In genomic region chr3:37163262-37164020, GRCh38 we compare ENCODE assay signal across 8 cellular contexts. TPM values are rescaled to one million over a fixed set of nuclear protein-coding genes. Genes with fewer than 3 reads are reported as not detected.
DNase-seq lines count a peak whose midpoint lies in the region; ATAC-seq and TF ChIP-seq lines count a peak whose summit lies in the region.

No MANE protein-coding gene starts in this region.

- no peaks in the 10 kb centered on the region for H3F3A ChIP-seq in neural progenitor cell (ENCODE audit: low read depth)

- H3K36me3 ChIP-seq in neural progenitor cell, result no peaks in the 10 kb centered on the region

- no peaks in the 10 kb centered on the region for H4K20me1 ChIP-seq in neural progenitor cell (ENCODE audit: low read depth)

- peak overlapping the region; percentile 2 for H3K4me2 ChIP-seq in neural progenitor cell

- no peak overlapping the region for H2AFZ ChIP-seq in neural progenitor cell (replicated peaks)

- TF ChIP-seq CTCF in neural progenitor cell (IDR thresholded peaks at IDR 0.05) (no peak), GM10266 (IDR thresholded peaks at IDR 0.05; ENCODE audit: control insufficient read depth, insufficient read depth, low read depth, missing control alignments) (no peak)

- H3K27ac ChIP-seq in neural progenitor cell, result no peak overlapping the region

- DNase-seq in activated naive CD8-positive, alpha-beta T cell treated with anti-CD3 and anti-CD28 coated beads for 36 hours, result peak; percentile 54
- DNase-seq in neural progenitor cell (ENCODE audit: low spot score) (peak; percentile 27), Kasumi-1 (lab: John Stamatoyannopoulos, UW) (no peak), GM10266 (ENCODE audit: extremely low spot score) (no peak)

- no peaks in the 10 kb centered on the region for H3K9me3 ChIP-seq in neural progenitor cell (ENCODE audit: low read depth)

- peak; percentile 60 for ATAC-seq in GM18907 (IDR thresholded peaks at IDR 0.05; ENCODE audit: unreplicated experiment)
- ATAC-seq in HG03066 (IDR thresholded peaks at IDR 0.05; ENCODE audit: low read depth, unreplicated experiment), result peak; percentile 32
- ATAC-seq in HG03460 (IDR thresholded peaks at IDR 0.05; ENCODE audit: unreplicated experiment), result no peak
- ATAC-seq in GM21367 (IDR thresholded peaks at IDR 0.05; ENCODE audit: unreplicated experiment), result no peak

- H3K36me3 Mint-ChIP-seq in activated naive CD8-positive, alpha-beta T cell treated with anti-CD3 and anti-CD28 coated beads for 36 hours, result peaks cover 20% of the 10 kb centered on the region
- peaks cover 34% of the 10 kb centered on the region for H3K36me3 Mint-ChIP-seq in neural progenitor cell

- peaks cover 10% of the 10 kb centered on the region for H3K4me1 ChIP-seq in neural progenitor cell

- H3K4me1 Mint-ChIP-seq in activated naive CD8-positive, alpha-beta T cell treated with anti-CD3 and anti-CD28 coated beads for 36 hours, result peaks cover 32% of the 10 kb centered on the region
- H3K4me1 Mint-ChIP-seq in neural progenitor cell, result peaks cover 6% of the 10 kb centered on the region

- H3K27me3 Mint-ChIP-seq in activated naive CD8-positive, alpha-beta T cell treated with anti-CD3 and anti-CD28 coated beads for 36 hours, result no peaks in the 10 kb centered on the region
- H3K27me3 Mint-ChIP-seq in neural progenitor cell (ENCODE audit: insufficient read depth, low read depth), result no peaks in the 10 kb centered on the region

- H3K4me3 Mint-ChIP-seq in activated naive CD8-positive, alpha-beta T cell treated with anti-CD3 and anti-CD28 coated beads for 36 hours, result no peak overlapping the region
- no peak overlapping the region for H3K4me3 Mint-ChIP-seq in neural progenitor cell

- H3K27ac Mint-ChIP-seq in activated naive CD8-positive, alpha-beta T cell treated with anti-CD3 and anti-CD28 coated beads for 36 hours, result peak overlapping the region; percentile 69
- no peak overlapping the region for H3K27ac Mint-ChIP-seq in neural progenitor cell

- H3K27me3 ChIP-seq in neural progenitor cell, result no peaks in the 10 kb centered on the region

- no peaks in the 10 kb centered on the region for H3K9me3 Mint-ChIP-seq in activated naive CD8-positive, alpha-beta T cell treated with anti-CD3 and anti-CD28 coated beads for 36 hours
- H3K9me3 Mint-ChIP-seq in neural progenitor cell, result no peaks in the 10 kb centered on the region

- no peak overlapping the region for H3K4me3 ChIP-seq in neural progenitor cell

- H3K9ac ChIP-seq in neural progenitor cell, result no peak overlapping the region

- peaks cover 10% of the 10 kb centered on the region for H3K79me2 ChIP-seq in neural progenitor cell (ENCODE audit: low read depth)

RNA-seq across cellular contexts. Expression of gene LRRFIP2, which starts 10.9 kb away (rescaled TPM):
- total RNA-seq in activated naive CD8-positive, alpha-beta T cell treated with anti-CD3 and anti-CD28 coated beads for 36 hours, result 10 to 100 TPM; 22.4 to 23.2 TPM
- total RNA-seq in neural progenitor cell (ENCODE audit: low replicate concordance), result 29.5 and 36.7 TPM in 2 replicates

Comparison
In these comparisons a context has a peak if more than half of its experiments do, and no peak if none do; other contexts are left out.
1. ATAC-seq: peak in GM18907 (single experiment) and HG03066 (single experiment); none in HG03460 (single experiment) and GM21367 (single experiment).
2. DNase-seq: peak in activated naive CD8-positive, alpha-beta T cell treated with anti-CD3 and anti-CD28 coated beads for 36 hours (single experiment) and neural progenitor cell (single experiment); none in Kasumi-1 (0 of 2) and GM10266 (single experiment).